1 cellular context compared by ENCODE assay signal in genomic region chr9:120928720-120929389, GRCh38.
TF ChIP-seq lines count a peak whose summit lies in the region.

No MANE protein-coding gene starts in this region.

TF ChIP-seq in HepG2, 621 proteins besides CTCF, POLR2A, EP300 and RAD21 (continued from another document):
- TF ChIP-seq, protein P1, sequence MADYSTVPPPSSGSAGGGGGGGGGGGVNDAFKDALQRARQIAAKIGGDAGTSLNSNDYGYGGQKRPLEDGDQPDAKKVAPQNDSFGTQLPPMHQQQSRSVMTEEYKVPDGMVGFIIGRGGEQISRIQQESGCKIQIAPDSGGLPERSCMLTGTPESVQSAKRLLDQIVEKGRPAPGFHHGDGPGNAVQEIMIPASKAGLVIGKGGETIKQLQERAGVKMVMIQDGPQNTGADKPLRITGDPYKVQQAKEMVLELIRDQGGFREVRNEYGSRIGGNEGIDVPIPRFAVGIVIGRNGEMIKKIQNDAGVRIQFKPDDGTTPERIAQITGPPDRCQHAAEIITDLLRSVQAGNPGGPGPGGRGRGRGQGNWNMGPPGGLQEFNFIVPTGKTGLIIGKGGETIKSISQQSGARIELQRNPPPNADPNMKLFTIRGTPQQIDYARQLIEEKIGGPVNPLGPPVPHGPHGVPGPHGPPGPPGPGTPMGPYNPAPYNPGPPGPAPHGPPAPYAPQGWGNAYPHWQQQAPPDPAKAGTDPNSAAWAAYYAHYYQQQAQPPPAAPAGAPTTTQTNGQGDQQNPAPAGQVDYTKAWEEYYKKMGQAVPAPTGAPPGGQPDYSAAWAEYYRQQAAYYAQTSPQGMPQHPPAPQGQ (CRISPR knock-in tag; IDR thresholded peaks at IDR 0.05; ENCODE audit: borderline replicate concordance) = no peak
- no peak for TF ChIP-seq HNF1A (IDR thresholded peaks at IDR 0.05; ENCODE audit: low read depth)
- no peak for TF ChIP-seq HNF1A (CRISPR knock-in tag; IDR thresholded peaks at IDR 0.05; ENCODE audit: borderline replicate concordance)
- TF ChIP-seq YEATS4 (CRISPR knock-in tag; IDR thresholded peaks at IDR 0.05; ENCODE audit: borderline replicate concordance) = peak; percentile 73; the same call in 1 of the 2 replicates
- TF ChIP-seq TFAP4 (IDR thresholded peaks at IDR 0.05; ENCODE audit: borderline replicate concordance, low read depth) = peak; percentile 9; the same call in 1 of the 2 replicates
- peak; percentile 93 for TF ChIP-seq GABPB1 (CRISPR knock-in tag; IDR thresholded peaks at IDR 0.05)
- TF ChIP-seq ZKSCAN1 (IDR thresholded peaks at IDR 0.05; ENCODE audit: low read length) = no peak
- no peak for TF ChIP-seq TRIM24 (CRISPR knock-in tag; IDR thresholded peaks at IDR 0.05)
- TF ChIP-seq AGO1 (IDR thresholded peaks at IDR 0.05; ENCODE audit: low read depth, low read length, poor library complexity, severe bottlenecking) = peak; percentile 35
- 0 out of 2 replicates have a peak, but pooled peaks have one; percentile 48 for TF ChIP-seq KDM3A (CRISPR knock-in tag; IDR thresholded peaks at IDR 0.05; ENCODE audit: low read depth)
- TF ChIP-seq PAWR (CRISPR knock-in tag; IDR thresholded peaks at IDR 0.05; ENCODE audit: borderline replicate concordance) = no peak
- TF ChIP-seq, protein P2, sequence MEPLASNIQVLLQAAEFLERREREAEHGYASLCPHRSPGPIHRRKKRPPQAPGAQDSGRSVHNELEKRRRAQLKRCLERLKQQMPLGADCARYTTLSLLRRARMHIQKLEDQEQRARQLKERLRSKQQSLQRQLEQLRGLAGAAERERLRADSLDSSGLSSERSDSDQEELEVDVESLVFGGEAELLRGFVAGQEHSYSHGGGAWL (CRISPR knock-in tag; IDR thresholded peaks at IDR 0.05) = peak; percentile 38; the same call in 1 of the 2 replicates
- TF ChIP-seq ZNF792 (CRISPR knock-in tag; IDR thresholded peaks at IDR 0.05) = peak; percentile 27; the same call in 1 of the 2 replicates
- TF ChIP-seq, protein P3, sequence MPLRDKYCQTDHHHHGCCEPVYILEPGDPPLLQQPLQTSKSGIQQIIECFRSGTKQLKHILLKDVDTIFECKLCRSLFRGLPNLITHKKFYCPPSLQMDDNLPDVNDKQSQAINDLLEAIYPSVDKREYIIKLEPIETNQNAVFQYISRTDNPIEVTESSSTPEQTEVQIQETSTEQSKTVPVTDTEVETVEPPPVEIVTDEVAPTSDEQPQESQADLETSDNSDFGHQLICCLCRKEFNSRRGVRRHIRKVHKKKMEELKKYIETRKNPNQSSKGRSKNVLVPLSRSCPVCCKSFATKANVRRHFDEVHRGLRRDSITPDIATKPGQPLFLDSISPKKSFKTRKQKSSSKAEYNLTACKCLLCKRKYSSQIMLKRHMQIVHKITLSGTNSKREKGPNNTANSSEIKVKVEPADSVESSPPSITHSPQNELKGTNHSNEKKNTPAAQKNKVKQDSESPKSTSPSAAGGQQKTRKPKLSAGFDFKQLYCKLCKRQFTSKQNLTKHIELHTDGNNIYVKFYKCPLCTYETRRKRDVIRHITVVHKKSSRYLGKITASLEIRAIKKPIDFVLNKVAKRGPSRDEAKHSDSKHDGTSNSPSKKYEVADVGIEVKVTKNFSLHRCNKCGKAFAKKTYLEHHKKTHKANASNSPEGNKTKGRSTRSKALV (CRISPR knock-in tag; IDR thresholded peaks at IDR 0.05) = peak; percentile 63; the same call in 1 of the 2 replicates
- 0 out of 2 replicates have a peak, but pooled peaks have one; percentile 37 for TF ChIP-seq ZNF234 (CRISPR knock-in tag; conservative IDR thresholded peaks at IDR 0.05)
- TF ChIP-seq TFDP1 (CRISPR knock-in tag; IDR thresholded peaks at IDR 0.05; ENCODE audit: borderline replicate concordance) = 0 out of 2 replicates have a peak, but pooled peaks have one; percentile 22
- TF ChIP-seq POLR2G (IDR thresholded peaks at IDR 0.05; ENCODE audit: low read depth, low read length) = peak; percentile 84
- 0 out of 2 replicates have a peak, but pooled peaks have one; percentile 29 for TF ChIP-seq ARNT2 (CRISPR knock-in tag; IDR thresholded peaks at IDR 0.05; ENCODE audit: low read depth)
- no peak for TF ChIP-seq ZNF772 (CRISPR knock-in tag; IDR thresholded peaks at IDR 0.05)
- peak; percentile 39; the same call in 1 of the 2 replicates for TF ChIP-seq SAP130 (CRISPR knock-in tag; IDR thresholded peaks at IDR 0.05; ENCODE audit: low read depth)
- TF ChIP-seq ZNF441 (CRISPR knock-in tag; IDR thresholded peaks at IDR 0.05; ENCODE audit: borderline replicate concordance) = 0 out of 2 replicates have a peak, but pooled peaks have one; percentile 65
- no peak for TF ChIP-seq ZNF562 (CRISPR knock-in tag; IDR thresholded peaks at IDR 0.05; ENCODE audit: borderline replicate concordance)
TF ChIP-seq in HepG2: peak in this region for 139.
